Comparison of ENCODE assay signal across 25 cellular contexts in genomic region chr9:117098331-117098730, GRCh38.
"Had no signal": no experiment of that assay in that cellular context is flagged by ENCODE, and none has a peak within 500 bp of the region (broad histone marks: within the 10 kb centered on the region; RNA-seq: fewer than 3 reads in every experiment).

No MANE protein-coding gene starts in this region.

- FAIRE-seq: colon, endothelial cell of umbilical vein, kidney, small intestine had no signal

- H3K4me2 ChIP-seq: hepatocyte, neural progenitor cell had no signal

- H3K79me2 ChIP-seq: hepatocyte, parathyroid adenoma had no signal

- DNase-seq: effector CD8-positive, alpha-beta T cell; endodermal cell; foreskin fibroblast; heart left ventricle; kidney; mesenchymal stem cell; midbrain; naive thymus-derived CD4-positive, alpha-beta T cell; right lobe of liver; small intestine; stimulated activated CD4-positive, alpha-beta T cell treated with anti-CD3 and anti-CD28 coated beads, Interleukin-1b, Interleukin-23, amount 100 ng/mL, for 48 hours; stimulated activated CD4-positive, alpha-beta T cell treated with anti-CD3 and anti-CD28 coated beads, Interleukin-4, amount 100 ng/mL, for 1 hour; stimulated activated naive CD4-positive, alpha-beta T cell treated with Interleukin-2 at 50 U/mL for 16 hours; substantia nigra; testis; tibial artery had no signal

- H3K4me1 ChIP-seq: heart left ventricle, neural progenitor cell, parathyroid adenoma, right lobe of liver, testis had no signal

- H3K9ac ChIP-seq: neural progenitor cell, parathyroid adenoma had no signal

- H3K36me3 ChIP-seq: gastroesophageal sphincter, heart left ventricle, neural progenitor cell, right lobe of liver, tibial artery had no signal

- H3K27me3 ChIP-seq: heart left ventricle, hepatocyte, neural progenitor cell, right lobe of liver, testis, tibial artery had no signal

- H3K27ac ChIP-seq: gastroesophageal sphincter, heart left ventricle, hepatocyte, neural progenitor cell, parathyroid adenoma, right lobe of liver, testis, tibial artery had no signal

- H3K4me3 ChIP-seq: gastroesophageal sphincter, heart left ventricle, hepatocyte, lung, neural progenitor cell, right lobe of liver, testis, tibial artery had no signal

- ATAC-seq: gastroesophageal sphincter; heart left ventricle; left lobe of liver; naive thymus-derived CD4-positive, alpha-beta T cell; right lobe of liver; stimulated activated effector memory CD8-positive, alpha-beta T cell treated with anti-CD3 and anti-CD28 coated beads, Interleukin-12 subunit alpha, Interleukin-12 subunit beta, amount 100 ng/mL, for 72 hours had no signal
